16 cellular contexts compared by ENCODE assay signal in the genomic region with DNA sequence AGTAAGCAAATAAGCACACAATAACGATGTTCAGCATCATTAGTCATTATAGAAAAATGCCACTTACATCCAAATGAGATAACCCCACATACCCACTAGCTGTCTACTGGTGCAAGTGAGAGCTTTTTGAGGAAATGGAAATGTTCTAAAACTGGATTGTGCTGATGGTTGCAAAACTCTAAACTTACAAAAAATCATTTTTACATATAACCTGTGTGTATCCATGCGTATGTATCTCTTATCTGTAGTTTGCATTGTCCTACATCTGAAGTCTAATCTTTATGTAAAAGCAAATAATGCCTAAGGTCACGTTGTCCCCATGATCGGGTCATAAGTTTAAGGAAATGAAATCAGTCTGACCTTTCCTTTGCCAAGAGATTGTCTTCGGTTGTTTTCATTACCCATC.
DNase-seq lines count a peak whose midpoint lies in the region; ATAC-seq and TF ChIP-seq lines count a peak whose summit lies in the region.
"Had no signal": no experiment of that assay in that cellular context is flagged by ENCODE, and none has a peak within 500 bp of the region (broad histone marks: within the 10 kb centered on the region; RNA-seq: fewer than 3 reads in every experiment).

No MANE protein-coding gene starts in this region.

- TSS peak; percentile 49 for BruUV-seq in OCI-LY7 (replicated peaks; lab: Mats Ljungman, UMichigan)

- no peaks in the 10 kb centered on the region; the same call in 1 of the 2 replicates for H4K20me1 ChIP-seq in OCI-LY7 (ENCODE audit: insufficient read depth, low read length)

- H2BK120ac ChIP-seq in mesenchymal stem cell (ENCODE audit: low read depth, low read length), result no peak overlapping the region

- POLR2A ChIA-PET in OCI-LY7 (lab: Charles Lee), result no interaction called here

- H3K36me3 ChIP-seq in OCI-LY7 (ENCODE audit: insufficient read depth, low read length) (peaks cover 93% of the 10 kb centered on the region), mesenchymal stem cell (ENCODE audit: control insufficient read depth in 1 of 2, insufficient read depth in 2 of 2, low read depth in 1 of 2, low read length in 2 of 2) (peaks cover 42 to 78% of the 10 kb centered on the region in 2 experiments)

- H3K79me2 ChIP-seq in OCI-LY7 (ENCODE audit: insufficient read depth, low read depth, low read length), result no peaks in the 10 kb centered on the region

- no peak overlapping the region for H2AK5ac ChIP-seq in mesenchymal stem cell (ENCODE audit: low read length, severe bottlenecking)

- no peak for ATAC-seq in HG03196 (IDR thresholded peaks at IDR 0.05; ENCODE audit: unreplicated experiment)

- H2BK5ac ChIP-seq in mesenchymal stem cell (ENCODE audit: low read depth, low read length, poor library complexity, severe bottlenecking), result no peak overlapping the region

- H3K9me3 ChIP-seq in OCI-LY7 (ENCODE audit: low read length), result no peaks in the 10 kb centered on the region
- no peaks in the 10 kb centered on the region for H3K9me3 ChIP-seq in mesenchymal stem cell (ENCODE audit: control insufficient read depth, low read length)
- H3K9me3 ChIP-seq: Caco-2, SJCRH30 had no signal

- H3K23ac ChIP-seq in mesenchymal stem cell (ENCODE audit: low read length in 2 of 2), result no peak overlapping the region

- intact Hi-C loops in OCI-LY7 (cut with micrococcal nuclease; ENCODE audit: unreplicated experiment), result no loop called here

- H3K4me1 ChIP-seq in OCI-LY7 (ENCODE audit: insufficient read depth, low read length, poor library complexity, severe bottlenecking) (no peaks in the 10 kb centered on the region), mesenchymal stem cell (ENCODE audit: control insufficient read depth, insufficient read depth, low read depth, low read length) (peaks cover 2% of the 10 kb centered on the region)
- H3K4me1 ChIP-seq: SJCRH30 had no signal

- H3K4ac ChIP-seq in mesenchymal stem cell (ENCODE audit: low read depth in 1 of 2, low read length in 2 of 2), result no peak overlapping the region

- H3K18ac ChIP-seq in mesenchymal stem cell (ENCODE audit: low read depth in 1 of 2, low read length in 2 of 2), result no peak overlapping the region

- 82% methylated on average over 4 of the region's 5 CpGs for WGBS in mesenchymal stem cell

- no peak overlapping the region for H3K14ac ChIP-seq in mesenchymal stem cell (ENCODE audit: low read length in 2 of 2)

- CTCF ChIA-PET in OCI-LY7 (lab: Charles Lee; ENCODE audit: unreplicated experiment), result no interaction called here

- H2BK12ac ChIP-seq in mesenchymal stem cell (ENCODE audit: low read length in 2 of 2), result no peak overlapping the region

- H4K91ac ChIP-seq in mesenchymal stem cell (ENCODE audit: low read length), result no peak overlapping the region

- H3K27me3 ChIP-seq in mesenchymal stem cell (ENCODE audit: control insufficient read depth in 1 of 2, insufficient read depth in 1 of 2, low read length in 2 of 2), result no peaks in the 10 kb centered on the region
- H3K27me3 ChIP-seq: SJCRH30 had no signal

- peaks cover 29% of the 10 kb centered on the region for H3K79me1 ChIP-seq in mesenchymal stem cell (replicated peaks; ENCODE audit: low read length, poor library complexity, severe bottlenecking)

- H3K4me2 ChIP-seq in OCI-LY7 (ENCODE audit: low read length) (no peak overlapping the region), mesenchymal stem cell (ENCODE audit: low read length, poor library complexity, severe bottlenecking) (no peak overlapping the region)

- no peak overlapping the region for H3K9ac ChIP-seq in mesenchymal stem cell (ENCODE audit: low read length)

- H2BK15ac ChIP-seq in mesenchymal stem cell (ENCODE audit: low read depth, poor library complexity, severe bottlenecking), result no peak overlapping the region

- H2AFZ ChIP-seq in OCI-LY7 (ENCODE audit: low read length) (no peak overlapping the region), mesenchymal stem cell (ENCODE audit: low read depth, low read length) (no peak overlapping the region)

- no peaks in the 10 kb centered on the region for H3K9me2 ChIP-seq in OCI-LY7 (ENCODE audit: insufficient read depth, low read length)

- H3K27ac ChIP-seq in OCI-LY7 (ENCODE audit: low read depth, low read length, poor library complexity, severe bottlenecking) (no peak overlapping the region), mesenchymal stem cell (ENCODE audit: low read length, poor library complexity, severe bottlenecking) (no peak overlapping the region)
- H3K27ac ChIP-seq: SJCRH30 had no signal

- H3K4me3 ChIP-seq in OCI-LY7 (ENCODE audit: low read depth, low read length, poor library complexity, severe bottlenecking), result no peak overlapping the region
- H3K4me3 ChIP-seq in mesenchymal stem cell (ENCODE audit: insufficient read depth in 1 of 2, low read depth in 1 of 2, low read length in 2 of 2), result no peak overlapping the region
- H3K4me3 ChIP-seq: SJCRH30 had no signal

- no peak overlapping the region for H4K8ac ChIP-seq in mesenchymal stem cell (ENCODE audit: low read length)

- TF ChIP-seq CTCF in OCI-LY7 (conservative IDR thresholded peaks at IDR 0.05; ENCODE audit: low read length), result no peak

- DNase-seq in EL (peak; percentile 28), OCI-LY7 (ENCODE audit: low spot score) (no peak), dermis microvascular lymphatic vessel endothelial cell (ENCODE audit: low read depth in 2 of 2) (peak; percentile 22 to 28), mesenchymal stem cell (peak; percentile 8), HK-2 (ENCODE audit: unreplicated experiment) (no peak), cerebellum (ENCODE audit: low spot score) (no peak)
- DNase-seq: Caco-2; CD4-positive, CD25-positive, alpha-beta regulatory T cell; DMS153; H7; NCI-H1417; NCI-H1930; NCI-H510A; RPMI8226; SJCRH30 had no signal

Comparison
In these comparisons a context has a peak if more than half of its experiments do, and no peak if none do; other contexts are left out.
1. DNase-seq: peak in EL (single experiment), dermis microvascular lymphatic vessel endothelial cell (2 of 2) and mesenchymal stem cell (single experiment); none in OCI-LY7 (single experiment), HK-2 (single experiment) and cerebellum (single experiment).